8 cellular contexts compared by ENCODE assay signal in genomic region chr22:20566420-20567260, GRCh38. TPM values are rescaled to one million over a fixed set of nuclear protein-coding genes. Genes with fewer than 3 reads are reported as not detected.
A peak's percentile ranks its signal among the peaks of the same experiment; 100 is the strongest.
DNase-seq lines count a peak whose midpoint lies in the region; ATAC-seq, FAIRE-seq and TF ChIP-seq lines count a peak whose summit lies in the region.

No MANE protein-coding gene starts in this region.

- peaks cover 91% of the 10 kb centered on the region for H3K36me3 ChIP-seq in RWPE2 (ENCODE audit: low read depth)

- in situ Hi-C loops in astrocyte of the cerebellum (cut with HindIII; ENCODE audit: low sequenced_read_pairs): no loop called here

- peak; percentile 46 for ATAC-seq in RWPE2 (ENCODE audit: low read depth)
- no peak for ATAC-seq in HG03457 (IDR thresholded peaks at IDR 0.05; ENCODE audit: unreplicated experiment)
- no peak for ATAC-seq in HG03045 (IDR thresholded peaks at IDR 0.05; ENCODE audit: unreplicated experiment)

- DNase-seq in A172 (ENCODE audit: low spot score): peak; percentile 51
- DNase-seq in RWPE2 (ENCODE audit: low spot score): no peak
- peak; percentile 72 for DNase-seq in astrocyte of the cerebellum (ENCODE audit: low read depth)
- DNase-seq in mucosa of gallbladder (ENCODE audit: low spot score): peak; percentile 90
- no peak for DNase-seq in frontal cortex (ENCODE audit: low spot score in 2 of 2)
- DNase-seq in NCI-H1105 treated with DMSO at 0.1 percent for 48 hours (lab: John Stamatoyannopoulos, UW): no peak

- peaks cover 40% of the 10 kb centered on the region for H3K4me1 ChIP-seq in RWPE2 (ENCODE audit: insufficient read depth, poor library complexity, severe bottlenecking)

- H3K4me3 ChIP-seq in RWPE2 (ENCODE audit: severe bottlenecking): no peak overlapping the region
- no peak overlapping the region for H3K4me3 ChIP-seq in astrocyte of the cerebellum (ENCODE audit: low read depth, low read length)

- no peak for FAIRE-seq in frontal cortex (lab: Jason Lieb, UNC)

- H3K27me3 ChIP-seq in RWPE2 (ENCODE audit: insufficient read depth, poor library complexity, severe bottlenecking): no peaks in the 10 kb centered on the region

- H3K9me3 ChIP-seq in RWPE2 (ENCODE audit: severe bottlenecking): no peaks in the 10 kb centered on the region

- no peak for TF ChIP-seq CTCF in RWPE2 (IDR thresholded peaks at IDR 0.05; ENCODE audit: poor library complexity, severe bottlenecking)
- TF ChIP-seq CTCF in astrocyte of the cerebellum (IDR thresholded peaks at IDR 0.05; ENCODE audit: low read depth, low read length, missing control alignments): no peak

- H3K27ac ChIP-seq in RWPE2 (ENCODE audit: poor library complexity, severe bottlenecking): peak overlapping the region; percentile 84

RNA-seq across cellular contexts. Expression of gene MED15, which starts 59.2 kb away (rescaled TPM):
- total RNA-seq in A172 (2014; rRNA removed; shearing (Covaris generic)): 24.7 and 29.7 TPM in 2 replicates
- 107 TPM for total RNA-seq in mucosa of gallbladder
- total RNA-seq in frontal cortex: 13.0 TPM

Comparison
In these comparisons a context has a peak if more than half of its experiments do, and no peak if none do; other contexts are left out.
1. DNase-seq: peak in A172 (single experiment), astrocyte of the cerebellum (single experiment) and mucosa of gallbladder (single experiment); none in RWPE2 (single experiment), frontal cortex (0 of 2) and NCI-H1105 treated with DMSO at 0.1 percent for 48 hours (single experiment).